In genomic region chr2:169514758-169515157, GRCh38 we compare ENCODE assay signal across 2 cellular contexts. TPM values are rescaled to one million over a fixed set of nuclear protein-coding genes. Genes with fewer than 3 reads are reported as not detected.
"Had no signal": no experiment of that assay in that cellular context is flagged by ENCODE, and none has a peak within 500 bp of the region (broad histone marks: within the 10 kb centered on the region; RNA-seq: fewer than 3 reads in every experiment).

No MANE protein-coding gene starts in this region.

RNA-seq across cellular contexts. Expression of gene KLHL41, which starts 5.3 kb away (rescaled TPM):
- total RNA-seq: natural killer cell, smooth muscle cell had no signal
- polyA plus RNA-seq: smooth muscle cell had no signal
